1 cellular context compared by ENCODE assay signal in genomic region chr10:77602913-77603528, GRCh38.
TF ChIP-seq lines count a peak whose summit lies in the region.

No MANE protein-coding gene starts in this region.

TF ChIP-seq in HepG2, 621 proteins besides CTCF, POLR2A, EP300 and RAD21:
- TF ChIP-seq ZSCAN31 (CRISPR knock-in tag; IDR thresholded peaks at IDR 0.05; ENCODE audit: low read depth): no peak
- TF ChIP-seq, protein P1, sequence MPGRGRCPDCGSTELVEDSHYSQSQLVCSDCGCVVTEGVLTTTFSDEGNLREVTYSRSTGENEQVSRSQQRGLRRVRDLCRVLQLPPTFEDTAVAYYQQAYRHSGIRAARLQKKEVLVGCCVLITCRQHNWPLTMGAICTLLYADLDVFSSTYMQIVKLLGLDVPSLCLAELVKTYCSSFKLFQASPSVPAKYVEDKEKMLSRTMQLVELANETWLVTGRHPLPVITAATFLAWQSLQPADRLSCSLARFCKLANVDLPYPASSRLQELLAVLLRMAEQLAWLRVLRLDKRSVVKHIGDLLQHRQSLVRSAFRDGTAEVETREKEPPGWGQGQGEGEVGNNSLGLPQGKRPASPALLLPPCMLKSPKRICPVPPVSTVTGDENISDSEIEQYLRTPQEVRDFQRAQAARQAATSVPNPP (CRISPR knock-in tag; IDR thresholded peaks at IDR 0.05): no peak
- TF ChIP-seq ZNF709 (CRISPR knock-in tag; IDR thresholded peaks at IDR 0.05): no peak
- TF ChIP-seq, protein P2, sequence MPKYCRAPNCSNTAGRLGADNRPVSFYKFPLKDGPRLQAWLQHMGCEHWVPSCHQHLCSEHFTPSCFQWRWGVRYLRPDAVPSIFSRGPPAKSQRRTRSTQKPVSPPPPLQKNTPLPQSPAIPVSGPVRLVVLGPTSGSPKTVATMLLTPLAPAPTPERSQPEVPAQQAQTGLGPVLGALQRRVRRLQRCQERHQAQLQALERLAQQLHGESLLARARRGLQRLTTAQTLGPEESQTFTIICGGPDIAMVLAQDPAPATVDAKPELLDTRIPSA (CRISPR knock-in tag; IDR thresholded peaks at IDR 0.05; ENCODE audit: borderline replicate concordance): no peak
- no peak for TF ChIP-seq ZBTB8A (CRISPR knock-in tag; IDR thresholded peaks at IDR 0.05; ENCODE audit: borderline replicate concordance, low read depth)
- no peak for TF ChIP-seq MAZ (IDR thresholded peaks at IDR 0.05; ENCODE audit: borderline replicate concordance, low read depth, low read length)
- no peak for TF ChIP-seq MAZ (CRISPR knock-in tag; IDR thresholded peaks at IDR 0.05; ENCODE audit: low read depth)
- no peak for TF ChIP-seq XBP1 (CRISPR knock-in tag; IDR thresholded peaks at IDR 0.05)
- TF ChIP-seq ZNF580 (CRISPR knock-in tag; IDR thresholded peaks at IDR 0.05; ENCODE audit: borderline replicate concordance, low read depth): no peak
